In the genomic region with DNA sequence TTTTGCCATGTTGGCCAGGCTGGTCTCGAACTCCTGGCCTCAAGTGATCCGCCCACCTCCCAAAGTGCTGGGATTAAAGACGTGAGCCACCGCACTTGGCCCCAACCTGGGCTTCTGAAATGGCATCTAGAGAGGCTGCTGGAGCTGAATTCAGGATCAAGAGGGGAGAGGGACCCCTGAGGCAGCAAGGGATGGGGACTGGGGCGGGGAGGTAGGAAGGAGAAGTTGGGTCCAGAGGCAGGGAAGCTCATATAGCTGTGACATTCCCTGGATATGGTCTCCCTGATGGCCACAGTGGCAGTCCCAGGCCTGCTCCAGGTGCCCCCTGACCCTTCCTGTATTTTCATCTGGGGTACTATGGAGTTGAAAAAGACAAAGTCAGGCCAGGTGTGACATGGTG, we compare ENCODE assay signal across 7 cellular contexts.
"Had no signal": no experiment of that assay in that cellular context is flagged by ENCODE, and none has a peak within 500 bp of the region (broad histone marks: within the 10 kb centered on the region; RNA-seq: fewer than 3 reads in every experiment).

No MANE protein-coding gene starts in this region.

- DNase-seq: GM23248, GOT3, H9, HCEC 1CT, IMR-90 had no signal

- H3K4me3 Mint-ChIP-seq: H9 had no signal

- H3K27ac ChIP-seq: GM23248, HL-60 had no signal

- H3K27ac Mint-ChIP-seq: H9 had no signal

- H3K9me3 Mint-ChIP-seq: H9 had no signal

- H3K4me3 ChIP-seq: K562 had no signal
